In genomic region chr6:168133707-168134398, GRCh38 we compare ENCODE assay signal across 22 cellular contexts. TPM values are rescaled to one million over a fixed set of nuclear protein-coding genes. Genes with fewer than 3 reads are reported as not detected.
DNase-seq lines count a peak whose midpoint lies in the region; ATAC-seq and TF ChIP-seq lines count a peak whose summit lies in the region.
"Had no signal": no experiment of that assay in that cellular context is flagged by ENCODE, and none has a peak within 500 bp of the region (broad histone marks: within the 10 kb centered on the region; RNA-seq: fewer than 3 reads in every experiment).

No MANE protein-coding gene starts in this region.

- TF ChIP-seq EP300 in upper lobe of left lung (IDR thresholded peaks at IDR 0.05), result no peak

- WGBS in psoas muscle, 3 donors, result 38 to 51% (median 38%) methylated on average over 12 of the region's 12 CpGs
- WGBS in upper lobe of left lung, 2 donors, result 82 to 84% methylated on average over 6 to 12 of the region's 12 CpGs

- no peak for TF ChIP-seq CTCF in psoas muscle (IDR thresholded peaks at IDR 0.05)
- TF ChIP-seq CTCF in upper lobe of left lung (IDR thresholded peaks at IDR 0.05), result no peak

- DNase-seq in AG20443 (ENCODE audit: low spot score) (peak; percentile 23), RPMI7951 (ENCODE audit: low read depth) (peak; percentile 15), islet precursor cell (peak; percentile 50), psoas muscle (no peak), NCI-H2107 treated with DMSO at 0.1 percent for 48 hours (lab: John Stamatoyannopoulos, UW; ENCODE audit: unreplicated experiment) (no peak), upper lobe of left lung (no peak), NOMO-1 treated with DMSO at 0.1 percent for 48 hours (lab: John Stamatoyannopoulos, UW; ENCODE audit: unreplicated experiment) (no peak)
- DNase-seq: activated naive CD4-positive, alpha-beta T cell; COR-L47; Kasumi-1; NCI-H1105 treated with DMSO at 0.1 percent for 48 hours; NCI-H2227 treated with DMSO at 0.1 percent for 48 hours; stomach; T-helper 17 cell had no signal

- H3K4me1 ChIP-seq in psoas muscle (peaks cover 6% of the 10 kb centered on the region), upper lobe of left lung (peaks cover 0 to 13% (median 6%) of the 10 kb centered on the region in 4 donors)
- H3K4me1 ChIP-seq: pancreas had no signal

- no peaks in the 10 kb centered on the region for H3K36me3 ChIP-seq in psoas muscle (ENCODE audit: insufficient read depth in 1 of 2, low read depth in 1 of 2)
- no peaks in the 10 kb centered on the region for H3K36me3 ChIP-seq in upper lobe of left lung
- H3K36me3 ChIP-seq: ascending aorta, pancreas, stomach had no signal

- H3K9me3 ChIP-seq in psoas muscle (no peaks in the 10 kb centered on the region), upper lobe of left lung (no peaks in the 10 kb centered on the region)
- H3K9me3 ChIP-seq: ascending aorta, pancreas, stomach had no signal

- H3K4me3 ChIP-seq in psoas muscle (peak overlapping the region; percentile 57), upper lobe of left lung (peak overlapping the region in 1 of 4 donors; percentile 34)
- H3K4me3 ChIP-seq: GM12878, GM23338, pancreas had no signal

- H3K27me3 ChIP-seq in psoas muscle (ENCODE audit: insufficient read depth in 3 of 3, low read length in 2 of 3), result peaks cover 0 to 7% (median 0%) of the 10 kb centered on the region in 3 donors
- H3K27me3 ChIP-seq in upper lobe of left lung, result no peaks in the 10 kb centered on the region
- H3K27me3 ChIP-seq: ascending aorta, pancreas, stomach had no signal

- H3K27ac ChIP-seq in psoas muscle (no peak overlapping the region), upper lobe of left lung (no peak overlapping the region)
- H3K27ac ChIP-seq: pancreas had no signal

- intact Hi-C loops in psoas muscle (cut with DNase I), result loop anchor here in 1 of 2 donors (5.0 kb wide), 2 partner anchors 72 to 227 kb away; no protein-coding TSS in a partner anchor

- ATAC-seq in psoas muscle (peak in 2 of 4 donors; percentile 16 to 30), upper lobe of left lung (ENCODE audit: low FRiP score in 2 of 2) (no peak), GM21381 (IDR thresholded peaks at IDR 0.05; ENCODE audit: unreplicated experiment) (no peak)
- ATAC-seq: activated CD4-positive, CD25-positive, alpha-beta regulatory T cell treated with anti-CD3 and anti-CD28 coated beads, Interleukin-2, amount 50 U/mL, for 24 hours; GM12878; T-helper 17 cell had no signal

- no peak for TF ChIP-seq POLR2A in upper lobe of left lung (IDR thresholded peaks at IDR 0.05)

RNA-seq across cellular contexts. Expression of gene FRMD1, which starts 54.8 kb away (rescaled TPM):
- total RNA-seq in RPMI7951 (2014; rRNA removed; shearing (Covaris generic)), result not detected in 2 replicates
- total RNA-seq in psoas muscle (1 to 10 TPM in 1 of 4 donors, under 1 TPM in 3; 0.17 to 2.9 (median 0.29) TPM), upper lobe of left lung (not detected)
- under 1 TPM; 0.01 to 0.77 (median 0.14) TPM for polyA plus RNA-seq in psoas muscle
- total RNA-seq: ascending aorta, epithelial cell of proximal tubule, GM12878, mononuclear cell, pancreas, T-helper 17 cell had no signal
- polyA plus RNA-seq: GM12878 had no signal

Comparison
In these comparisons a context has a peak if more than half of its experiments do, and no peak if none do; other contexts are left out.
1. DNase-seq: peak in AG20443 (single experiment), RPMI7951 (single experiment) and islet precursor cell (single experiment); none in psoas muscle (0 of 2), NCI-H2107 treated with DMSO at 0.1 percent for 48 hours (single experiment), upper lobe of left lung (0 of 2) and NOMO-1 treated with DMSO at 0.1 percent for 48 hours (single experiment).